Comparison of ENCODE assay signal across 8 cellular contexts in the genomic region with DNA sequence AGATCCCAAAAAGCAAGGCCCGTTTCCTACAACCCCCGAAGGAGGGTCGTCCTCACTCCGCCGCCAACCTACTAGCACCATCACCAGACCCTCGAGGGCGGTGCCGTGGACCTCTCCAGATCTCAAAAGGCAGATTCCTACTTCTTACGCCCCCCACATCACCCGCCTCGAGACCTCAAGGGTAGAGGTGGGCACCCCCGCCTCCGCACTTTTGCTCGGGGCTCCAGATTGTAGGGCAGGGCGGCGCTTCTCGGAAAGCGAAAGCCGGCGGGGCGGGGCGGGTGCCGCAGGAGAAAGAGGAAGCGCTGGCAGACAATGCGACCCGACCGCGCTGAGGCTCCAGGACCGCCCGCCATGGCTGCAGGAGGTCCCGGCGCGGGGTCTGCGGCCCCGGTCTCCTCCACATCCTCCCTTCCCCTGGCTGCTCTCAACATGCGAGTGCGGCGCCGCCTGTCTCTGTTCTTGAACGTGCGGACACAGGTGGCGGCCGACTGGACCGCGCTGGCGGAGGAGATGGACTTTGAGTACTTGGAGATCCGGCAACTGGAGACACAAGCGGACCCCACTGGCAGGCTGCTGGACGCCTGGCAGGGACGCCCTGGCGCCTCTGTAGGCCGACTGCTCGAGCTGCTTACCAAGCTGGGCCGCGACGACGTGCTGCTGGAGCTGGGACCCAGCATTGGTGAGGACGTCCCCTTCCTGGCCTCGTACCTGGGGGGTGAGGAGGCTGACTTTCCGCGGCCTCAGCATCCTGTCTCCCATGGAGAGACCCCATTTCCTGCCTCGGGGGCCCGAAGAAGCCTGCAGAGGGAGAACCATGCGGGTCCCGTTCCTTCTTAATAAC. TPM values are rescaled to one million over a fixed set of nuclear protein-coding genes. Genes with fewer than 3 reads are reported as not detected.
DNase-seq lines count a peak whose midpoint lies in the region; ATAC-seq and TF ChIP-seq lines count a peak whose summit lies in the region.

A gene (plus strand): TSS at position 315 of the 844 bp plus-strand sequence. CDS start 40 bp downstream, at position 355.

- H3K4me3 ChIP-seq in BLaER1 (peak within 1 kb of the TSS; percentile 95), HL-60 (replicated peaks; ENCODE audit: insufficient read depth, low read length) (peak within 1 kb of the TSS; percentile 77)

- peaks cover 66% of the 10 kb centered on the region for H4K20me1 ChIP-seq in BLaER1

- peaks cover 68% of the 10 kb centered on the region for H3K4me1 ChIP-seq in BLaER1

- H3K4me3 Mint-ChIP-seq in activated naive CD4-positive, alpha-beta T cell treated with anti-CD3 and anti-CD28 coated beads, Interleukin-2, amount 10 ng/mL, durations not matched to agents 7 days and 5 days = peak within 1 kb of the TSS; percentile 90

- H3K27me3 Mint-ChIP-seq in activated naive CD4-positive, alpha-beta T cell treated with anti-CD3 and anti-CD28 coated beads, Interleukin-2, amount 10 ng/mL, durations not matched to agents 7 days and 5 days = peaks cover 1% of the 10 kb centered on the region

- peak within 1 kb of the TSS; percentile 92 for H3K4me2 ChIP-seq in BLaER1

- H3K27me3 ChIP-seq in BLaER1 = no peaks in the 10 kb centered on the region
- H3K27me3 ChIP-seq in HL-60 (ENCODE audit: insufficient read depth, poor library complexity, severe bottlenecking) = no peaks in the 10 kb centered on the region

- peak within 1 kb of the TSS; percentile 94 for H3K27ac ChIP-seq in BLaER1
- peak within 1 kb of the TSS; percentile 77 for H3K27ac ChIP-seq in HL-60 (replicated peaks)
- H3K27ac ChIP-seq in temporal lobe (ENCODE audit: low read depth, low read length) = peak within 1 kb of the TSS; percentile 75

- ATAC-seq in GM19351 (IDR thresholded peaks at IDR 0.05; ENCODE audit: unreplicated experiment) (peak; percentile 41), omental fat pad (ENCODE audit: low FRiP score) (peak; percentile 58)

- peaks cover 47% of the 10 kb centered on the region for H3K36me3 Mint-ChIP-seq in activated naive CD4-positive, alpha-beta T cell treated with anti-CD3 and anti-CD28 coated beads, Interleukin-2, amount 10 ng/mL, durations not matched to agents 7 days and 5 days

- peaks cover 42% of the 10 kb centered on the region for H3K36me3 ChIP-seq in BLaER1

- DNase-seq in HL-60 (ENCODE audit: low read depth in 1 of 2, low spot score in 1 of 2) (peak in 1 of 2 experiments; percentile 87), SKM-1 (lab: John Stamatoyannopoulos, UW; ENCODE audit: unreplicated experiment) (peak; percentile 62), globus pallidus (ENCODE audit: low spot score) (peak; percentile 51), omental fat pad (ENCODE audit: low spot score) (peak; percentile 67)
- peak; percentile 92 for DNase-seq in activated naive CD4-positive, alpha-beta T cell treated with anti-CD3 and anti-CD28 coated beads, Interleukin-2, amount 10 ng/mL, durations not matched to agents 7 days and 5 days

- TF ChIP-seq CTCF in HL-60 (IDR thresholded peaks at IDR 0.05; ENCODE audit: insufficient read depth, low read length) (no peak), omental fat pad (IDR thresholded peaks at IDR 0.05) (no peak)

- no peaks in the 10 kb centered on the region for H3K9me3 Mint-ChIP-seq in activated naive CD4-positive, alpha-beta T cell treated with anti-CD3 and anti-CD28 coated beads, Interleukin-2, amount 10 ng/mL, durations not matched to agents 7 days and 5 days

- peak within 1 kb of the TSS; percentile 97 for H3K9ac ChIP-seq in BLaER1

- H3K4me1 Mint-ChIP-seq in activated naive CD4-positive, alpha-beta T cell treated with anti-CD3 and anti-CD28 coated beads, Interleukin-2, amount 10 ng/mL, durations not matched to agents 7 days and 5 days = peaks cover 71% of the 10 kb centered on the region

- H3K27ac Mint-ChIP-seq in activated naive CD4-positive, alpha-beta T cell treated with anti-CD3 and anti-CD28 coated beads, Interleukin-2, amount 10 ng/mL, durations not matched to agents 7 days and 5 days = peak within 1 kb of the TSS; percentile 95

- H3K9me3 ChIP-seq in BLaER1 = no peaks in the 10 kb centered on the region

- CTCF ChIA-PET in activated naive CD4-positive, alpha-beta T cell treated with anti-CD3 and anti-CD28 coated beads, Interleukin-2, amount 10 ng/mL, durations not matched to agents 7 days and 5 days (lab: Charles Lee) = interaction anchor here (1.0 to 1.2 kb wide), 2 partner anchors 25 to 206 kb away, joined by 4 read pairs; no protein-coding TSS in a partner anchor

RNA-seq across cellular contexts. Expression of the gene that starts here (rescaled TPM):
- total RNA-seq in omental fat pad (10 to 100 TPM; 37.6 to 78.0 (median 53.6) TPM), temporal lobe (6.4 TPM)
